ENCODE assay signal across 10 cellular contexts in the genomic region with DNA sequence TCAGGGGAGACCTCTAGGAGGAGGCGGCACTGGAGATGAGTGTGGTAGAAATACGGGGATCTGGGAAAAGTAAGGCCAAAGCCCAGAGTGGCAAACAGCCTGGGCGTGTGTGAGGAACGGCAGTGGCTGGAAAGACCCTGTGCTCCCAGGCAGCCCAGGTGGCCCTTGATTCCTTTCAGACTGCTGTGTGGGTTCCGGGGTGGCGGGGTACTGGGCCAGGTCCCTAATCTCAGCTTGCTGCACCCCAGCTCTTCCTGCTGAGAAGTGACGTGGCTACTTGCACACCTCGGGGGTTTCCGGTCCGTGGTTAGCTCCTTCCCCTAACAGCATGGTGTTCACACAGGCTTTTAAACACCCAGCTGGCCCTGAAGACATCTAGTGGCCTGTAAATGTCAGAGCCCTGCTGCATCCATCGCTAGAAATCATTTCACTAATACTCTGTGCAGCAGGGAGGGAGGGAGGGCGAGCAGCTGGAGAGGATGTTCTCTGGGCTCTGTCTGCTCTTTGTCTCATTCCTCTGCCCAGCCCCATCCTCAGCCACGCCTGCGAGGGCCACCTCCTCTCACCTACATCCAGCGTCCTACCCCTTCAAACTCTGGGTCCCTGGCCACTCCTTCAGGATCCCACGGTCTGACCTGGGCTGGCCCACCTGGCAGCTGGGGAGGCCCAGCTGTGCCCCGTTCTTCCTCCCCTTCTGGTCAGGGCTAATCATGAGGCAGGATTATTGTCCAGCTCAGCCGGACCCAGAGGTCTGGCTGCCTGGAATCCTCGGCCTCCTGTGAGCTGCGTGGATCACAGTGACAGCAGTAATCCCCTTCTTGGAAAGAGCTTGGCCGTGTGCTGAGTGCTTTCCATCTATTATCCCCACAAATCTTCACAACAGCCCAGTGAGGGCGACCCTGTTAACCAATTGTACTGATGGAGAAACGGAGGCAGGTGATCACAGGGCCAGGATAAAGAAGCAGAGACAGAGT. TPM values are rescaled to one million over a fixed set of nuclear protein-coding genes. Genes with fewer than 3 reads are reported as not detected.
DNase-seq lines count a peak whose midpoint lies in the region; ATAC-seq and TF ChIP-seq lines count a peak whose summit lies in the region.
"Had no signal": no experiment of that assay in that cellular context is flagged by ENCODE, and none has a peak within 500 bp of the region (broad histone marks: within the 10 kb centered on the region; RNA-seq: fewer than 3 reads in every experiment).

No MANE protein-coding gene starts in this region.

- no peaks in the 10 kb centered on the region for H3K27me3 ChIP-seq in esophagus (ENCODE audit: control insufficient read depth in 1 of 2, insufficient read depth in 2 of 2, low read length in 2 of 2)
- H3K27me3 ChIP-seq in osteoblast (ENCODE audit: insufficient read depth, low read length): no peaks in the 10 kb centered on the region

- H2AFZ ChIP-seq in osteoblast (ENCODE audit: low read length): no peak overlapping the region

- H3K36me3 ChIP-seq in esophagus (ENCODE audit: control insufficient read depth in 2 of 2, insufficient read depth in 2 of 2, low read length in 1 of 2) (peaks cover 13 to 36% of the 10 kb centered on the region in 2 donors), osteoblast (ENCODE audit: insufficient read depth, low read length) (peaks cover 55% of the 10 kb centered on the region)

- H3K4me3 ChIP-seq in esophagus (ENCODE audit: low read depth in 1 of 2, low read length in 2 of 2) (no peak overlapping the region), osteoblast (ENCODE audit: insufficient read depth, low read length) (no peak overlapping the region)
- H3K4me3 ChIP-seq: psoas muscle had no signal

- H3K79me2 ChIP-seq in osteoblast (ENCODE audit: insufficient read depth, low read length): peaks cover 35% of the 10 kb centered on the region

- peak; percentile 85 for ATAC-seq in GM19043 (IDR thresholded peaks at IDR 0.05; ENCODE audit: low read depth, unreplicated experiment)
- peak; percentile 77 for ATAC-seq in HG03108 (IDR thresholded peaks at IDR 0.05; ENCODE audit: unreplicated experiment)

- peak overlapping the region; percentile 45 to 72 for H3K27ac ChIP-seq in esophagus (ENCODE audit: low read depth in 2 of 2, low read length in 1 of 2)
- no peak overlapping the region for H3K27ac ChIP-seq in osteoblast (ENCODE audit: low read depth, low read length)
- H3K27ac ChIP-seq: psoas muscle, VCaP had no signal

- TF ChIP-seq CTCF in osteoblast (IDR thresholded peaks at IDR 0.05; ENCODE audit: extremely low read depth, low read depth, low read length): no peak

- H3K4me1 ChIP-seq in esophagus (ENCODE audit: control insufficient read depth in 2 of 2, insufficient read depth in 2 of 2, low read length in 1 of 2) (peaks cover 0 to 13% of the 10 kb centered on the region in 2 donors), osteoblast (ENCODE audit: insufficient read depth, low read length) (peaks cover 3% of the 10 kb centered on the region)

- WGBS in esophagus, 2 donors: 73 to 75% methylated on average over 23 of the region's 23 CpGs

- DNase-seq in activated CD4-positive, alpha-beta T cell treated with anti-CD3 and anti-CD28 coated beads for 24 hours (ENCODE audit: low read depth in 2 of 2): peak; percentile 63 to 66
- DNase-seq in stimulated activated CD8-positive, alpha-beta memory T cell treated with anti-CD3 and anti-CD28 coated beads, Interleukin-12 subunit alpha, Interleukin-12 subunit beta, amount 100 ng/mL, for 24 hours (ENCODE audit: extremely low read depth): peak; percentile 69
- no peak for DNase-seq in DMS153 treated with DMSO at 0.1 percent for 48 hours (lab: John Stamatoyannopoulos, UW; ENCODE audit: unreplicated experiment)
- DNase-seq in osteoblast (ENCODE audit: insufficient read length, low spot score, missing footprints): no peak
- DNase-seq in NCI-H748 treated with DMSO at 0.1 percent for 48 hours (lab: John Stamatoyannopoulos, UW): no peak

- peaks cover 32% of the 10 kb centered on the region for H4K20me1 ChIP-seq in osteoblast (ENCODE audit: insufficient read depth, low read length)

- H3K9me3 ChIP-seq in esophagus (ENCODE audit: control insufficient read depth in 2 of 2, insufficient read depth in 1 of 2, low read depth in 1 of 2, low read length in 1 of 2) (no peaks in the 10 kb centered on the region), osteoblast (ENCODE audit: low read depth, low read length) (no peaks in the 10 kb centered on the region)
- H3K9me3 ChIP-seq: psoas muscle had no signal

- no peak overlapping the region for H3K4me2 ChIP-seq in osteoblast (ENCODE audit: insufficient read depth, low read length)

RNA-seq across cellular contexts. Expression of a gene that starts 7.2 kb away (rescaled TPM):
- polyA plus RNA-seq in esophagus: 10 to 100 TPM; 14.4 to 15.0 TPM
- total RNA-seq in osteoblast: 6.2 and 7.6 TPM in 2 replicates

RNA-seq across cellular contexts. Expression of a gene that starts 29.2 kb away (rescaled TPM):
- 1,000 to 10,000 TPM; 1,075 to 2,440 TPM for polyA plus RNA-seq in esophagus
- total RNA-seq in osteoblast: under 0.01 and 0.29 TPM in 2 replicates

RNA-seq across cellular contexts. Expression of a gene that starts 46.0 kb away (rescaled TPM):
- polyA plus RNA-seq in esophagus: 1 to 10 TPM; 5.1 to 7.1 TPM
- 18.1 and 19.2 TPM in 2 replicates for total RNA-seq in osteoblast

RNA-seq across cellular contexts. Expression of a gene that starts 56.4 kb away (rescaled TPM):
- polyA plus RNA-seq in esophagus: 10 to 100 TPM; 10.4 to 16.4 TPM
- 8.0 and 8.3 TPM in 2 replicates for total RNA-seq in osteoblast

Comparison
In these comparisons a context has a peak if more than half of its experiments do, and no peak if none do; other contexts are left out.
1. DNase-seq: peak in activated CD4-positive, alpha-beta T cell treated with anti-CD3 and anti-CD28 coated beads for 24 hours (2 of 2) and stimulated activated CD8-positive, alpha-beta memory T cell treated with anti-CD3 and anti-CD28 coated beads, Interleukin-12 subunit alpha, Interleukin-12 subunit beta, amount 100 ng/mL, for 24 hours (single experiment); none in DMS153 treated with DMSO at 0.1 percent for 48 hours (single experiment), osteoblast (single experiment) and NCI-H748 treated with DMSO at 0.1 percent for 48 hours (single experiment).